Comparison of ENCODE assay signal across 34 cellular contexts in the genomic region with DNA sequence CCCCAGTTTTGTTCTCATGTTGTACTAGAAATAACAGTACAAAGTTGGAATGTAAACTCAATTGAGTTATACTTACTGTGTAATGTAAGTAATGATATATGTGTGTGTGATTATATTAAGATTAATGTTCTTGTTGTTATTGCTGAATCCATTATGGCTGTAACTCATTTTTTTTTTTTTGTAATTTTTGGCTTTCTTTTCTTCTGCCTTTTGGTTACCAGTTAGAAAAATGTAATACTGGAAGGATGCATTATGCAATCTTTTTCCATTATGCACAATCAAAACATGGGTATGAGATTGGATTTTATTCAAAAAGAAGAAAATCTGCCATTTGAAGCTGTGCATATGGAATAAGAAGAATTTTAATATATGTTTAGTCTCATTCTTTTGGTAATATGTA. TPM values are rescaled to one million over a fixed set of nuclear protein-coding genes. Genes with fewer than 3 reads are reported as not detected.
"Had no signal": no experiment of that assay in that cellular context is flagged by ENCODE, and none has a peak within 500 bp of the region (broad histone marks: within the 10 kb centered on the region; RNA-seq: fewer than 3 reads in every experiment).

No MANE protein-coding gene starts in this region.

- H3K36me3 Mint-ChIP-seq: activated naive CD4-positive, alpha-beta T cell treated with anti-CD3 and anti-CD28 coated beads, Interleukin-2, amount 10 ng/mL, durations not matched to agents 7 days and 5 days; activated naive CD8-positive, alpha-beta T cell treated with anti-CD3 and anti-CD28 coated beads, Interleukin-2, amount 10 ng/mL, durations not matched to agents 7 days and 5 days; natural killer cell; neural progenitor cell; stimulated activated effector memory CD8-positive, alpha-beta T cell treated with anti-CD3 and anti-CD28 coated beads, Interleukin-12 subunit alpha, Interleukin-12 subunit beta, amount 100 ng/mL, for 72 hours had no signal

- H3K27me3 Mint-ChIP-seq: activated naive CD4-positive, alpha-beta T cell treated with anti-CD3 and anti-CD28 coated beads, Interleukin-2, amount 10 ng/mL, durations not matched to agents 7 days and 5 days had no signal

- H3K27me3 ChIP-seq: foreskin keratinocyte, heart left ventricle, neural progenitor cell, spleen, stomach, suprapubic skin, tibial artery, upper lobe of right lung had no signal

- H3K36me3 ChIP-seq: heart left ventricle, neural progenitor cell, stomach, suprapubic skin, tibial artery, upper lobe of right lung had no signal

- H2AFZ ChIP-seq: neural progenitor cell had no signal

- H3K9me3 ChIP-seq: stomach, suprapubic skin, tibial artery, upper lobe of right lung had no signal

- H3K9ac ChIP-seq: neural progenitor cell had no signal

- ATAC-seq: activated CD4-positive, CD25-positive, alpha-beta regulatory T cell treated with anti-CD3 and anti-CD28 coated beads, Interleukin-2, amount 50 U/mL, for 24 hours; foreskin keratinocyte; heart left ventricle; right cardiac atrium; stimulated activated effector memory CD8-positive, alpha-beta T cell treated with anti-CD3 and anti-CD28 coated beads, Interleukin-12 subunit alpha, Interleukin-12 subunit beta, amount 100 ng/mL, for 72 hours; upper lobe of right lung had no signal

- H3K4me3 Mint-ChIP-seq: activated naive CD4-positive, alpha-beta T cell treated with anti-CD3 and anti-CD28 coated beads, Interleukin-2, amount 10 ng/mL, durations not matched to agents 7 days and 5 days; activated naive CD8-positive, alpha-beta T cell treated with anti-CD3 and anti-CD28 coated beads, Interleukin-2, amount 10 ng/mL, durations not matched to agents 7 days and 5 days; activated T-helper 1 cell treated with anti-CD3 and anti-CD28 coated beads, Interleukin-12 subunit alpha, Interleukin-12 subunit beta, Interleukin-2, Interleukin-4 antibody, amounts not matched to agents 30 ng/mL and 10 ng/mL and 1 ng/mL, durations not matched to agents 14 hours and 24 hours and 36 hours; central memory CD8-positive, alpha-beta T cell; immature natural killer cell; natural killer cell; neural progenitor cell; stimulated activated effector memory CD8-positive, alpha-beta T cell treated with anti-CD3 and anti-CD28 coated beads, Interleukin-12 subunit alpha, Interleukin-12 subunit beta, amount 100 ng/mL, for 72 hours; T-helper 1 cell treated with Interleukin-12 subunit alpha and Interleukin-12 subunit beta and Interleukin-4 antibody, amounts not matched to agents 30 μg/mL and 1 μg/mL, for 36 hours had no signal

- H3K9me3 Mint-ChIP-seq: activated naive CD4-positive, alpha-beta T cell treated with anti-CD3 and anti-CD28 coated beads, Interleukin-2, amount 10 ng/mL, durations not matched to agents 7 days and 5 days had no signal

- H3K4me1 ChIP-seq: foreskin keratinocyte, heart left ventricle, neural progenitor cell, stomach, suprapubic skin, tibial artery, upper lobe of right lung had no signal

- H3K27ac ChIP-seq: epithelial cell of prostate, foreskin keratinocyte, heart left ventricle, neural progenitor cell, stomach, suprapubic skin, tibial artery, upper lobe of right lung, VCaP had no signal

- DNase-seq: activated CD4-positive, alpha-beta T cell treated with anti-CD3 and anti-CD28 coated beads for 48 hours; activated CD4-positive, alpha-beta T cell treated with anti-CD3 and anti-CD28 coated beads, Interleukin-2, amount 50 U/mL, for 48 hours; activated CD8-positive, alpha-beta memory T cell treated with anti-CD3 and anti-CD28 coated beads for 24 hours; activated gamma-delta T cell; activated naive CD4-positive, alpha-beta T cell treated with anti-CD3 and anti-CD28 coated beads, Interleukin-2, amount 10 ng/mL, durations not matched to agents 7 days and 5 days; activated naive CD8-positive, alpha-beta T cell treated with anti-CD3 and anti-CD28 coated beads, Interleukin-2, amount 10 ng/mL, durations not matched to agents 7 days and 5 days; activated T-cell treated with anti-CD3 and anti-CD28 coated beads, Interleukin-2, amount 50 U/mL, for 1 hour; amniotic stem cell; effector CD8-positive, alpha-beta T cell; foreskin keratinocyte; heart left ventricle; hypothalamus; immature natural killer cell; kidney; natural killer cell; occipital lobe; posterior cingulate gyrus; right cardiac atrium; spleen; stimulated activated CD4-positive, alpha-beta T cell treated with anti-CD3 and anti-CD28 coated beads, Interleukin-2, amount 100 ng/mL, for 48 hours; stomach; SW 1271; T-helper 9 cell; tibial artery; upper lobe of right lung had no signal

- H3K4me1 Mint-ChIP-seq: activated naive CD4-positive, alpha-beta T cell treated with anti-CD3 and anti-CD28 coated beads, Interleukin-2, amount 10 ng/mL, durations not matched to agents 7 days and 5 days; activated naive CD8-positive, alpha-beta T cell treated with anti-CD3 and anti-CD28 coated beads, Interleukin-2, amount 10 ng/mL, durations not matched to agents 7 days and 5 days; central memory CD8-positive, alpha-beta T cell; immature natural killer cell; natural killer cell; neural progenitor cell; stimulated activated effector memory CD8-positive, alpha-beta T cell treated with anti-CD3 and anti-CD28 coated beads, Interleukin-12 subunit alpha, Interleukin-12 subunit beta, amount 100 ng/mL, for 72 hours had no signal

- H3K4me3 ChIP-seq: heart left ventricle, neural progenitor cell, stomach, suprapubic skin, tibial artery, upper lobe of right lung had no signal

- H3K4me2 ChIP-seq: neural progenitor cell had no signal

- H3K27ac Mint-ChIP-seq: activated naive CD4-positive, alpha-beta T cell treated with anti-CD3 and anti-CD28 coated beads, Interleukin-2, amount 10 ng/mL, durations not matched to agents 7 days and 5 days; activated naive CD8-positive, alpha-beta T cell treated with anti-CD3 and anti-CD28 coated beads, Interleukin-2, amount 10 ng/mL, durations not matched to agents 7 days and 5 days; activated T-helper 1 cell treated with anti-CD3 and anti-CD28 coated beads, Interleukin-12 subunit alpha, Interleukin-12 subunit beta, Interleukin-2, Interleukin-4 antibody, amounts not matched to agents 30 ng/mL and 10 ng/mL and 1 ng/mL, durations not matched to agents 14 hours and 24 hours and 36 hours; immature natural killer cell; natural killer cell; neural progenitor cell; stimulated activated effector memory CD8-positive, alpha-beta T cell treated with anti-CD3 and anti-CD28 coated beads, Interleukin-12 subunit alpha, Interleukin-12 subunit beta, amount 100 ng/mL, for 72 hours; T-helper 1 cell treated with Interleukin-12 subunit alpha and Interleukin-12 subunit beta and Interleukin-4 antibody, amounts not matched to agents 30 μg/mL and 1 μg/mL, for 36 hours had no signal

RNA-seq across cellular contexts. Expression of gene BANK1, which starts 34.0 kb away (rescaled TPM):
- total RNA-seq: activated T-helper 1 cell treated with anti-CD3 and anti-CD28 coated beads, Interleukin-12 subunit alpha, Interleukin-12 subunit beta, Interleukin-2, Interleukin-4 antibody, amounts not matched to agents 30 ng/mL and 10 ng/mL and 1 ng/mL, durations not matched to agents 14 hours and 24 hours and 36 hours had no signal
